In genomic region chr3:30544811-30545210, GRCh38 we compare ENCODE assay signal across 1 cellular context.
TF ChIP-seq lines count a peak whose summit lies in the region.

No MANE protein-coding gene starts in this region.

TF ChIP-seq in HepG2, 621 proteins besides CTCF, POLR2A, EP300 and RAD21 (continued from another document):
- no peak for TF ChIP-seq MAFK (conservative IDR thresholded peaks at IDR 0.05 in 1 of 2, IDR thresholded peaks at IDR 0.05 in 1 of 2; ENCODE audit: low read length in 2 of 2)
- no peak for TF ChIP-seq ZNF468 (CRISPR knock-in tag; IDR thresholded peaks at IDR 0.05)
- no peak for TF ChIP-seq ATF7-NPFF (CRISPR knock-in tag; IDR thresholded peaks at IDR 0.05; ENCODE audit: low read depth)
- no peak for TF ChIP-seq E2F1 (CRISPR knock-in tag; IDR thresholded peaks at IDR 0.05)
